8 cellular contexts compared by ENCODE assay signal in the genomic region with DNA sequence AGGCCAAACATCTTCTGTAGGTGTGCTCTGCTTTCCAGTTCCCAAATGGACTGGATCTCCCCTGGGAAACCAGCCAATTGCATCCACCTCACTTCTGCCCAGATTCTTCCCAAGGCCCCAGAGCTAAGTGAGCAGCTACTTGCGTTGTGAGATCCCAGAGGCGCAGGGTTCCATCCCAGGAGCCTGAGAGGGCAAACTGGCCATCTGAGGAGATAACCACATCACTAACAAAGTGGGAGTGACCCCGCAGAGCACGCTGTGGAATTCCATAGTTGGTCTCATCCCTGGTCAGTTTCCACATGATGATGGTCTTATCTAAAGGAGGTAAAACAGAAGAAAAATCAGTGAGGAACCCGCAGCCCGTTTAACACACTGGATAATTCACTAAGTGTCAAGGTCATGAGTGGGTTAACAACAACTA. TPM values are rescaled to one million over a fixed set of nuclear protein-coding genes. Genes with fewer than 3 reads are reported as not detected.
DNase-seq lines count a peak whose midpoint lies in the region; ATAC-seq, FAIRE-seq and TF ChIP-seq lines count a peak whose summit lies in the region.

No MANE protein-coding gene starts in this region.

- peaks cover 21% of the 10 kb centered on the region for H3K4me1 ChIP-seq in RWPE2 (ENCODE audit: insufficient read depth, poor library complexity, severe bottlenecking)
- H3K4me1 ChIP-seq in pancreas: peaks cover 16 to 28% (median 28%) of the 10 kb centered on the region in 3 donors

- intact Hi-C loops in pancreas (cut with DNase I): no loop called here

- no peak for TF ChIP-seq CTCF in RWPE2 (IDR thresholded peaks at IDR 0.05; ENCODE audit: poor library complexity, severe bottlenecking)
- no peak for TF ChIP-seq CTCF in epithelial cell of proximal tubule (conservative IDR thresholded peaks at IDR 0.05; ENCODE audit: low read depth, low read length)
- TF ChIP-seq CTCF in pancreas (IDR thresholded peaks at IDR 0.05): no peak

- FAIRE-seq in pancreas (lab: Jason Lieb, UNC): no peak

- H3K9me3 ChIP-seq in RWPE2 (ENCODE audit: severe bottlenecking) (no peaks in the 10 kb centered on the region), pancreas (no peaks in the 10 kb centered on the region)

- H3K36me3 ChIP-seq in RWPE2 (ENCODE audit: low read depth) (peaks cover 64% of the 10 kb centered on the region), pancreas (peaks cover 6 to 50% (median 49%) of the 10 kb centered on the region in 3 donors)

- H3K4me3 ChIP-seq in RWPE2 (ENCODE audit: severe bottlenecking) (peak overlapping the region; percentile 71), epithelial cell of proximal tubule (ENCODE audit: low read depth, low read length) (peak overlapping the region; percentile 85), pancreas (peak overlapping the region in 3 of 4 donors; percentile 72 to 87 (median 83))

- no peaks in the 10 kb centered on the region for H3K27me3 ChIP-seq in RWPE2 (ENCODE audit: insufficient read depth, poor library complexity, severe bottlenecking)
- no peaks in the 10 kb centered on the region for H3K27me3 ChIP-seq in pancreas

- ATAC-seq in RWPE2 (ENCODE audit: low read depth) (no peak), pancreas (no peak), GM18867 (IDR thresholded peaks at IDR 0.05; ENCODE audit: unreplicated experiment) (no peak)

- peak; percentile 43 for DNase-seq in EL
- DNase-seq in RWPE2 (ENCODE audit: low spot score): no peak
- no peak for DNase-seq in epithelial cell of proximal tubule (ENCODE audit: low read depth)
- no peak for DNase-seq in pancreas
- DNase-seq in NCI-H2171 (lab: John Stamatoyannopoulos, UW): no peak
- DNase-seq in NCI-H82 treated with DMSO at 0.1 percent for 48 hours (lab: John Stamatoyannopoulos, UW; ENCODE audit: unreplicated experiment): no peak
- no peak for DNase-seq in NCI-H2107 (lab: John Stamatoyannopoulos, UW)

- H3K27ac ChIP-seq in RWPE2 (ENCODE audit: poor library complexity, severe bottlenecking): peak overlapping the region; percentile 94
- no peak overlapping the region for H3K27ac ChIP-seq in pancreas

- 25 to 28% methylated on average over 6 of the region's 6 CpGs for whole genome bisulfite sequencing in pancreas, 2 donors

RNA-seq across cellular contexts. Expression of a gene that starts 1.7 kb away (rescaled TPM):
- 2,747 and 3,067 TPM in 2 replicates for total RNA-seq in epithelial cell of proximal tubule
- 1,000 to 10,000 TPM in 5 of 6 donors, 100 to 1,000 TPM in 1; 974 to 1,629 (median 1,266) TPM for total RNA-seq in pancreas
- 1,000 to 10,000 TPM; 1,162 to 1,304 TPM for polyA plus RNA-seq in pancreas

RNA-seq across cellular contexts. Expression of a gene that starts 18.9 kb away (rescaled TPM):
- total RNA-seq in epithelial cell of proximal tubule: 1.6 and 3.5 TPM in 2 replicates
- total RNA-seq in pancreas: 10 to 100 TPM in 1 of 6 donors, 1 to 10 TPM in 5; 5.6 to 10.4 (median 7.4) TPM
- 10 to 100 TPM; 12.8 to 18.1 TPM for polyA plus RNA-seq in pancreas

RNA-seq across cellular contexts. Expression of a gene that starts 19.0 kb away (rescaled TPM):
- total RNA-seq in epithelial cell of proximal tubule (10.6 and 12.4 TPM in 2 replicates), pancreas (10 to 100 TPM; 11.4 to 22.1 (median 12.1) TPM)
- 10 to 100 TPM; 17.3 to 28.7 TPM for polyA plus RNA-seq in pancreas

RNA-seq across cellular contexts. Expression of a gene that starts 37.0 kb away (rescaled TPM):
- 2.7 and 14.6 TPM in 2 replicates for total RNA-seq in epithelial cell of proximal tubule
- total RNA-seq in pancreas: 10 to 100 TPM in 1 of 6 donors, 1 to 10 TPM in 5; 1.9 to 11.1 (median 3.9) TPM
- 1 to 10 TPM; 2.4 to 3.0 TPM for polyA plus RNA-seq in pancreas
